ENCODE assay signal across 22 cellular contexts in the genomic region with DNA sequence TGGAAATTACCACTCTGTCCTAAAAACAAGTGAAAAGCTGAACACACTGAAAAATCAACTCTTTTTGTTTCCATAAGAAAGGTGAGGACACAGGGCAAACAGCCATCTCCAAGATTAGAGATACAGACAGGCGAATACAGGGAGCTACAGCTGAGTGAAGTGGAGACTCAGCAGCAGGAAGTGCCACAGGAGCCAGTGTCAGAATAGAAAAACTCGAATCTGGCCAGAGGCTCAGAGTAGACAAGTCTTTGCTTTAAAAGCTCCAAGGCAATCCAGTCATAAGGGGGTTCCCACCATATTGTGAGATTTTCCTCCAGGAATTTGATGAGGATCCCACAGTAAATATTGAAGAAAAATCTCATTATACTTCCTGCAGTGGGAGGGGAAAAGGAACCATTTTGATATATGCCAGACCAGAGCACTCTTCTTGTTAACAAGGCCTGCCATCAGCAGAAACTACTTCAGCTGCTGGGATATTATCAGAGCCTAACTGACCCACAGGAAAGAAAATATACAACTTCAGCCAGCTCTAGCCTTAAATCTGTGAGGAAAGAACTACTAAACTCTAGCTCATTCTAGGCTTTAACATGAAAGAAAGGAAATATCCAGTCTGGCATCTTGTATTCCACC.
"Had no signal": no experiment of that assay in that cellular context is flagged by ENCODE, and none has a peak within 500 bp of the region (broad histone marks: within the 10 kb centered on the region; RNA-seq: fewer than 3 reads in every experiment).

No MANE protein-coding gene starts in this region.

- H3K27me3 ChIP-seq: dorsolateral prefrontal cortex, hepatocyte, neutrophil, right lobe of liver, spleen, testis, tibial nerve had no signal

- H3K4me1 Mint-ChIP-seq: naive B cell; nephron; stimulated activated naive B cell treated with anti-CD40 and anti-IgM and Interleukin-4, amounts not matched to agents 10 μg/mL and 1 μg/mL and 100 μg/mL, for 72 hours; stimulated activated naive CD8-positive, alpha-beta T cell treated with anti-CD3 and anti-CD28 coated beads, Interleukin-15, amount 100 ng/mL, for 72 hours had no signal

- H3K79me2 ChIP-seq: hepatocyte had no signal

- H3K4me3 Mint-ChIP-seq: naive B cell; nephron; stimulated activated naive B cell treated with anti-CD40 and anti-IgM and Interleukin-4, amounts not matched to agents 10 μg/mL and 1 μg/mL and 100 μg/mL, for 72 hours; stimulated activated naive CD8-positive, alpha-beta T cell treated with anti-CD3 and anti-CD28 coated beads, Interleukin-15, amount 100 ng/mL, for 72 hours had no signal

- H3K27me3 Mint-ChIP-seq: naive B cell; stimulated activated naive B cell treated with anti-CD40 and anti-IgM and Interleukin-4, amounts not matched to agents 10 μg/mL and 1 μg/mL and 100 μg/mL, for 72 hours; stimulated activated naive CD8-positive, alpha-beta T cell treated with anti-CD3 and anti-CD28 coated beads, Interleukin-15, amount 100 ng/mL, for 72 hours had no signal

- H3K36me3 Mint-ChIP-seq: naive B cell; stimulated activated naive B cell treated with anti-CD40 and anti-IgM and Interleukin-4, amounts not matched to agents 10 μg/mL and 1 μg/mL and 100 μg/mL, for 72 hours had no signal

- H3K36me3 ChIP-seq: neutrophil, right lobe of liver, spleen, tibial nerve had no signal

- H2AFZ ChIP-seq: hepatocyte had no signal

- H3K27ac ChIP-seq: dorsolateral prefrontal cortex, hepatocyte, neutrophil, psoas muscle, right lobe of liver, spleen, testis, tibial nerve had no signal

- H3K9me3 ChIP-seq: neutrophil, psoas muscle, right lobe of liver, spleen, testis, tibial nerve had no signal

- H3K9me3 Mint-ChIP-seq: nephron; stimulated activated naive CD8-positive, alpha-beta T cell treated with anti-CD3 and anti-CD28 coated beads, Interleukin-15, amount 100 ng/mL, for 72 hours had no signal

- ATAC-seq: left lobe of liver; psoas muscle; right lobe of liver; stimulated activated naive B cell treated with anti-CD40 and anti-IgM and Interleukin-4, amounts not matched to agents 10 μg/mL and 1 μg/mL and 100 μg/mL, for 72 hours; stimulated activated naive CD8-positive, alpha-beta T cell treated with anti-CD3 and anti-CD28 coated beads, Interleukin-15, amount 100 ng/mL, for 72 hours had no signal

- DNase-seq: cortex of kidney; dorsolateral prefrontal cortex; effector CD8-positive, alpha-beta T cell; foreskin melanocyte; head of caudate nucleus; mammary epithelial cell; naive B cell; psoas muscle; retina; right lobe of liver; spleen; stimulated activated CD4-positive, alpha-beta T cell treated with anti-CD3 and anti-CD28 coated beads, Interleukin-15, amount 100 ng/mL, for 24 hours; stimulated activated CD4-positive, alpha-beta T cell treated with anti-CD3 and anti-CD28 coated beads, Interleukin-1b, Interleukin-23, amount 100 ng/mL, for 48 hours; stimulated activated CD4-positive, alpha-beta T cell treated with anti-CD3 and anti-CD28 coated beads, Interleukin-4, amount 100 ng/mL, for 24 hours; stimulated activated naive B cell treated with anti-CD40 and anti-IgM and Interleukin-4, amounts not matched to agents 10 μg/mL and 1 μg/mL and 100 μg/mL, for 72 hours; stimulated activated naive CD8-positive, alpha-beta T cell treated with anti-CD3 and anti-CD28 coated beads, Interleukin-15, amount 100 ng/mL, for 72 hours; testis had no signal

- H3K4me2 ChIP-seq: hepatocyte had no signal

- H3K4me1 ChIP-seq: psoas muscle, right lobe of liver, spleen, testis, tibial nerve had no signal

- H3K27ac Mint-ChIP-seq: naive B cell; nephron; stimulated activated naive B cell treated with anti-CD40 and anti-IgM and Interleukin-4, amounts not matched to agents 10 μg/mL and 1 μg/mL and 100 μg/mL, for 72 hours; stimulated activated naive CD8-positive, alpha-beta T cell treated with anti-CD3 and anti-CD28 coated beads, Interleukin-15, amount 100 ng/mL, for 72 hours had no signal

- H3K4me3 ChIP-seq: dorsolateral prefrontal cortex, hepatocyte, psoas muscle, right lobe of liver, spleen, testis, tibial nerve had no signal
